In genomic region chr17:39823407-39824054, GRCh38 we compare ENCODE assay signal across 4 cellular contexts.
A peak's percentile ranks its signal among the peaks of the same experiment; 100 is the strongest.
TF ChIP-seq lines count a peak whose summit lies in the region.

No MANE protein-coding gene starts in this region.

TF ChIP-seq in A549, 52 proteins besides CTCF, POLR2A, EP300 and RAD21:
- peak; percentile 52 for TF ChIP-seq ZFP36 (IDR thresholded peaks at IDR 0.05; ENCODE audit: borderline replicate concordance, partially characterized antibody)
- no peak for TF ChIP-seq ESRRA (IDR thresholded peaks at IDR 0.05; ENCODE audit: borderline replicate concordance, low read length)

TF ChIP-seq in GM23338, 12 proteins besides CTCF, POLR2A, EP300 and RAD21 (continues in another document):
- TF ChIP-seq ZNF462 (CRISPR knock-in tag; IDR thresholded peaks at IDR 0.05) (no peak), EZH2 (IDR thresholded peaks at IDR 0.05; ENCODE audit: low read depth, unreplicated experiment) (no peak), ZNF114 (CRISPR knock-in tag; IDR thresholded peaks at IDR 0.05) (no peak), NANOG (IDR thresholded peaks at IDR 0.05; ENCODE audit: borderline replicate concordance) (no peak), POLR2AphosphoS5 (IDR thresholded peaks at IDR 0.05; ENCODE audit: low read depth) (no peak), STAT1 (IDR thresholded peaks at IDR 0.05; ENCODE audit: unreplicated experiment) (no peak), JUNB (IDR thresholded peaks at IDR 0.05; ENCODE audit: unreplicated experiment) (no peak)

TF ChIP-seq in GM12878, 131 proteins besides CTCF, POLR2A, EP300 and RAD21:
- TF ChIP-seq DPF2 (IDR thresholded peaks at IDR 0.05) (no peak), KLF5 (IDR thresholded peaks at IDR 0.05; ENCODE audit: partially characterized antibody) (peak; percentile 78), CBX5 (IDR thresholded peaks at IDR 0.05; ENCODE audit: low read depth) (peak; percentile 97)

TF ChIP-seq in HepG2, 621 proteins besides CTCF, POLR2A, EP300 and RAD21:
- TF ChIP-seq CEBPG (CRISPR knock-in tag; IDR thresholded peaks at IDR 0.05), result no peak
- TF ChIP-seq RFX3 (CRISPR knock-in tag; IDR thresholded peaks at IDR 0.05), result no peak
- TF ChIP-seq, protein P1, sequence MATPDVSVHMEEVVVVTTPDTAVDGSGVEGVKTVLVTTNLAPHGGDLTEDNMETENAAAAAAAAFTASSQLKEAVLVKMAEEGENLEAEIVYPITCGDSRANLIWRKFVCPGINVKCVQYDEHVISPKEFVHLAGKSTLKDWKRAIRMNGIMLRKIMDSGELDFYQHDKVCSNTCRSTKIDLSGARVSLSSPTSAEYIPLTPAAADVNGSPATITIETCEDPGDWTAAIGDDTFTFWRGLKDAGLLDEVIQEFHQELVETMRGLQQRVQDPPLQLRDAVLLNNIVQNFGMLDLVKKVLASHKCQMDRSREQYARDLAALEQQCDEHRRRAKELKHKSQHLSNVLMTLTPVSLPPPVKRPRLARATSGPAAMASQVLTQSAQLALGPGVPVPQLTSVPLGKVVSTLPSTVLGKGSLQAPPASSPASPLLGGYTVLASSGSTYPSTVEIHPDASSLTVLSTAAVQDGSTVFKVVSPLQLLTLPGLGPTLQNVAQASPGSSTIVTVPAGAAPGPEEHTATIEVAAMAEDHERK (CRISPR knock-in tag; IDR thresholded peaks at IDR 0.05; ENCODE audit: low read depth), result no peak
- TF ChIP-seq NFYB (CRISPR knock-in tag; IDR thresholded peaks at IDR 0.05), result no peak
- no peak for TF ChIP-seq NFIB (CRISPR knock-in tag; IDR thresholded peaks at IDR 0.05; ENCODE audit: borderline replicate concordance)
- TF ChIP-seq, protein P2, sequence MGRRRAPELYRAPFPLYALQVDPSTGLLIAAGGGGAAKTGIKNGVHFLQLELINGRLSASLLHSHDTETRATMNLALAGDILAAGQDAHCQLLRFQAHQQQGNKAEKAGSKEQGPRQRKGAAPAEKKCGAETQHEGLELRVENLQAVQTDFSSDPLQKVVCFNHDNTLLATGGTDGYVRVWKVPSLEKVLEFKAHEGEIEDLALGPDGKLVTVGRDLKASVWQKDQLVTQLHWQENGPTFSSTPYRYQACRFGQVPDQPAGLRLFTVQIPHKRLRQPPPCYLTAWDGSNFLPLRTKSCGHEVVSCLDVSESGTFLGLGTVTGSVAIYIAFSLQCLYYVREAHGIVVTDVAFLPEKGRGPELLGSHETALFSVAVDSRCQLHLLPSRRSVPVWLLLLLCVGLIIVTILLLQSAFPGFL (CRISPR knock-in tag; IDR thresholded peaks at IDR 0.05), result no peak
- TF ChIP-seq ZNF737 (CRISPR knock-in tag; IDR thresholded peaks at IDR 0.05; ENCODE audit: borderline replicate concordance), result no peak
- TF ChIP-seq ZNF792 (CRISPR knock-in tag; IDR thresholded peaks at IDR 0.05), result no peak
- TF ChIP-seq, protein P3, sequence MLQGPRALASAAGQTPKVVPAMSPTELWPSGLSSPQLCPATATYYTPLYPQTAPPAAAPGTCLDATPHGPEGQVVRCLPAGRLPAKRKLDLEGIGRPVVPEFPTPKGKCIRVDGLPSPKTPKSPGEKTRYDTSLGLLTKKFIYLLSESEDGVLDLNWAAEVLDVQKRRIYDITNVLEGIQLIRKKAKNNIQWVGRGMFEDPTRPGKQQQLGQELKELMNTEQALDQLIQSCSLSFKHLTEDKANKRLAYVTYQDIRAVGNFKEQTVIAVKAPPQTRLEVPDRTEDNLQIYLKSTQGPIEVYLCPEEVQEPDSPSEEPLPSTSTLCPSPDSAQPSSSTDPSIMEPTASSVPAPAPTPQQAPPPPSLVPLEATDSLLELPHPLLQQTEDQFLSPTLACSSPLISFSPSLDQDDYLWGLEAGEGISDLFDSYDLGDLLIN (CRISPR knock-in tag; IDR thresholded peaks at IDR 0.05; ENCODE audit: borderline replicate concordance), result no peak
- TF ChIP-seq LRRFIP1 (CRISPR knock-in tag; conservative IDR thresholded peaks at IDR 0.05), result no peak
- no peak for TF ChIP-seq GATAD2A (CRISPR knock-in tag; IDR thresholded peaks at IDR 0.05)
- TF ChIP-seq HCFC1 (IDR thresholded peaks at IDR 0.05; ENCODE audit: low read depth, low read length), result no peak
- no peak for TF ChIP-seq NFE2L1 (CRISPR knock-in tag; IDR thresholded peaks at IDR 0.05; ENCODE audit: borderline replicate concordance)
- TF ChIP-seq, protein P4, sequence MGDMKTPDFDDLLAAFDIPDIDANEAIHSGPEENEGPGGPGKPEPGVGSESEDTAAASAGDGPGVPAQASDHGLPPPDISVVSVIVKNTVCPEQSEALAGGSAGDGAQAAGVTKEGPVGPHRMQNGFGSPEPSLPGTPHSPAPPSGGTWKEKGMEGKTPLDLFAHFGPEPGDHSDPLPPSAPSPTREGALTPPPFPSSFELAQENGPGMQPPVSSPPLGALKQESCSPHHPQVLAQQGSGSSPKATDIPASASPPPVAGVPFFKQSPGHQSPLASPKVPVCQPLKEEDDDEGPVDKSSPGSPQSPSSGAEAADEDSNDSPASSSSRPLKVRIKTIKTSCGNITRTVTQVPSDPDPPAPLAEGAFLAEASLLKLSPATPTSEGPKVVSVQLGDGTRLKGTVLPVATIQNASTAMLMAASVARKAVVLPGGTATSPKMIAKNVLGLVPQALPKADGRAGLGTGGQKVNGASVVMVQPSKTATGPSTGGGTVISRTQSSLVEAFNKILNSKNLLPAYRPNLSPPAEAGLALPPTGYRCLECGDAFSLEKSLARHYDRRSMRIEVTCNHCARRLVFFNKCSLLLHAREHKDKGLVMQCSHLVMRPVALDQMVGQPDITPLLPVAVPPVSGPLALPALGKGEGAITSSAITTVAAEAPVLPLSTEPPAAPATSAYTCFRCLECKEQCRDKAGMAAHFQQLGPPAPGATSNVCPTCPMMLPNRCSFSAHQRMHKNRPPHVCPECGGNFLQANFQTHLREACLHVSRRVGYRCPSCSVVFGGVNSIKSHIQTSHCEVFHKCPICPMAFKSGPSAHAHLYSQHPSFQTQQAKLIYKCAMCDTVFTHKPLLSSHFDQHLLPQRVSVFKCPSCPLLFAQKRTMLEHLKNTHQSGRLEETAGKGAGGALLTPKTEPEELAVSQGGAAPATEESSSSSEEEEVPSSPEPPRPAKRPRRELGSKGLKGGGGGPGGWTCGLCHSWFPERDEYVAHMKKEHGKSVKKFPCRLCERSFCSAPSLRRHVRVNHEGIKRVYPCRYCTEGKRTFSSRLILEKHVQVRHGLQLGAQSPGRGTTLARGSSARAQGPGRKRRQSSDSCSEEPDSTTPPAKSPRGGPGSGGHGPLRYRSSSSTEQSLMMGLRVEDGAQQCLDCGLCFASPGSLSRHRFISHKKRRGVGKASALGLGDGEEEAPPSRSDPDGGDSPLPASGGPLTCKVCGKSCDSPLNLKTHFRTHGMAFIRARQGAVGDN (CRISPR knock-in tag; IDR thresholded peaks at IDR 0.05), result no peak
- TF ChIP-seq PHF8 (CRISPR knock-in tag; IDR thresholded peaks at IDR 0.05), result no peak
- TF ChIP-seq PRMT3 (CRISPR knock-in tag; IDR thresholded peaks at IDR 0.05; ENCODE audit: borderline replicate concordance, low read depth), result no peak
- TF ChIP-seq ZSCAN30 (CRISPR knock-in tag; IDR thresholded peaks at IDR 0.05), result no peak
